ENCODE assay signal across 9 cellular contexts in the genomic region with DNA sequence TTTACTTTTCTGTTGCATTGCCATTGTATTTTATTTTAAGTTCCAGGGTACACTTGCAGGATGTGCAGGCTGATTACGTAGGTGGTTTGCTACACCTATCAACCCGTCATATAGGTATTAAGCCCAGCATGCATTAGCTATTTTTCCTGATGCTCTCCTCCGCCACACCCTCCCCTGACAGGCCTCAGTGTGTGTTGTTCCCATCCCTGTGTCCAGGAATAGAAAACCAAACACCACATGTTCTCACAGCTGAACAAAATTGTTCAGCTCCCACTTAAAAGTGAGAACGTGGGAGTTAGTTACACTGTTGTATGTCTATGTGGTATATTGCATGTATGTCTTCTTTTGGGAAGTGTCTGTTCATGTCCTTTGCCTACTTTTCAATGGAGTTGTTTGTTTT.
"Had no signal": no experiment of that assay in that cellular context is flagged by ENCODE, and none has a peak within 500 bp of the region (broad histone marks: within the 10 kb centered on the region; RNA-seq: fewer than 3 reads in every experiment).

No MANE protein-coding gene starts in this region.

- DNase-seq: H9, HCEC 1CT, IMR-90, KG1 had no signal

- ATAC-seq: GM23338, K562 had no signal

- FAIRE-seq: H1, H54, HTR-8/SVneo, K562 had no signal
